8 cellular contexts compared by ENCODE assay signal in genomic region chr6:136792945-136793289, GRCh38. TPM values are rescaled to one million over a fixed set of nuclear protein-coding genes. Genes with fewer than 3 reads are reported as not detected.
DNase-seq lines count a peak whose midpoint lies in the region; ATAC-seq and TF ChIP-seq lines count a peak whose summit lies in the region.

No MANE protein-coding gene starts in this region.

- peak; percentile 89 to 97 (median 94) for DNase-seq in CD4-positive, alpha-beta T cell
- peak; percentile 33 for DNase-seq in NCI-H82 treated with DMSO at 0.1 percent for 48 hours (lab: John Stamatoyannopoulos, UW; ENCODE audit: unreplicated experiment)
- peak; percentile 95 for DNase-seq in activated CD8-positive, alpha-beta T cell treated with anti-CD3 and anti-CD28 coated beads, Interleukin-2, amount 10 ng/mL, durations not matched to agents 7 days and 5 days
- DNase-seq in memory B cell (ENCODE audit: low spot score in 2 of 2), result peak in 1 of 2 donors; percentile 97
- peak; percentile 89 for DNase-seq in stimulated activated CD8-positive, alpha-beta memory T cell treated with anti-CD3 and anti-CD28 coated beads, Interleukin-12 subunit alpha, Interleukin-12 subunit beta, amount 100 ng/mL, for 4 hours (ENCODE audit: low read depth)

- no peaks in the 10 kb centered on the region for H3K27me3 Mint-ChIP-seq in CD4-positive, alpha-beta T cell
- H3K27me3 Mint-ChIP-seq in activated CD8-positive, alpha-beta T cell treated with anti-CD3 and anti-CD28 coated beads, Interleukin-2, amount 10 ng/mL, durations not matched to agents 7 days and 5 days (ENCODE audit: low read depth), result no peaks in the 10 kb centered on the region
- no peaks in the 10 kb centered on the region for H3K27me3 Mint-ChIP-seq in memory B cell

- intact Hi-C loops in CD4-positive, alpha-beta T cell (cut with DNase I, micrococcal nuclease), result loop anchor here (1.0 to 10.0 kb wide), 8 partner anchors 29 to 508 kb away; partner anchors contain the start of genes BCLAF1 (in 2 of the 2) and PEX7 (in 1 of the 2)

- POLR2A ChIA-PET in CD4-positive, alpha-beta T cell (lab: Charles Lee), result interaction anchor here (0.7 to 8.6 kb wide), 33 partner anchors 9 to 504 kb away, joined by 3 to 151 read pairs (median 6); partner anchors contain the start of genes BCLAF1 and PEX7
- POLR2A ChIA-PET in activated CD8-positive, alpha-beta T cell treated with anti-CD3 and anti-CD28 coated beads, Interleukin-2, amount 10 ng/mL, durations not matched to agents 7 days and 5 days (lab: Charles Lee), result interaction anchor here (0.7 to 3.4 kb wide), 12 partner anchors 9 to 503 kb away, joined by 3 to 43 read pairs (median 7); partner anchors contain the start of gene BCLAF1

- peaks cover 37% of the 10 kb centered on the region for H3K4me1 Mint-ChIP-seq in CD4-positive, alpha-beta T cell (ENCODE audit: low read depth)
- peaks cover 32% of the 10 kb centered on the region for H3K4me1 Mint-ChIP-seq in activated CD8-positive, alpha-beta T cell treated with anti-CD3 and anti-CD28 coated beads, Interleukin-2, amount 10 ng/mL, durations not matched to agents 7 days and 5 days (ENCODE audit: low read depth)
- H3K4me1 Mint-ChIP-seq in memory B cell, result peaks cover 18% of the 10 kb centered on the region

- H3K27ac ChIP-seq in CD4-positive, alpha-beta T cell (ENCODE audit: low read depth, low read length), result peak overlapping the region; percentile 98
- no peak overlapping the region for H3K27ac ChIP-seq in ectodermal cell (ENCODE audit: insufficient read depth, low read depth, low read length, poor library complexity, severe bottlenecking)

- peak overlapping the region; percentile 97 for H3K4me3 Mint-ChIP-seq in CD4-positive, alpha-beta T cell
- H3K4me3 Mint-ChIP-seq in activated CD8-positive, alpha-beta T cell treated with anti-CD3 and anti-CD28 coated beads, Interleukin-2, amount 10 ng/mL, durations not matched to agents 7 days and 5 days, result peak overlapping the region; percentile 96
- H3K4me3 Mint-ChIP-seq in memory B cell, result peak overlapping the region; percentile 93

- TF ChIP-seq CTCF in CD4-positive, alpha-beta T cell (IDR thresholded peaks at IDR 0.05), result peak; percentile 93

- peaks cover 6% of the 10 kb centered on the region for H3K4me1 ChIP-seq in ectodermal cell (ENCODE audit: control insufficient read depth, insufficient read depth, low read length)

- peaks cover 16% of the 10 kb centered on the region for H3K36me3 Mint-ChIP-seq in CD4-positive, alpha-beta T cell (ENCODE audit: low read depth)
- H3K36me3 Mint-ChIP-seq in activated CD8-positive, alpha-beta T cell treated with anti-CD3 and anti-CD28 coated beads, Interleukin-2, amount 10 ng/mL, durations not matched to agents 7 days and 5 days (ENCODE audit: low read depth), result peaks cover 20% of the 10 kb centered on the region
- peaks cover 7% of the 10 kb centered on the region for H3K36me3 Mint-ChIP-seq in memory B cell

- H3K4me3 ChIP-seq in ectodermal cell (ENCODE audit: insufficient read depth, low read depth, low read length), result peak overlapping the region; percentile 60

- WGBS in ectodermal cell, 2 experiments, result 2 to 4% methylated on average over 29 of the region's 29 CpGs

- peak; percentile 73 for ATAC-seq in CD4-positive, alpha-beta T cell (ENCODE audit: poor library complexity)
- ATAC-seq in GM19397 (IDR thresholded peaks at IDR 0.05; ENCODE audit: unreplicated experiment) (peak; percentile 48), HG03558 (IDR thresholded peaks at IDR 0.05; ENCODE audit: extremely low read depth, unreplicated experiment) (peak; percentile 26), memory B cell (ENCODE audit: low read depth) (peak; percentile 66)
- peak; percentile 80 for ATAC-seq in activated CD8-positive, alpha-beta T cell treated with anti-CD3 and anti-CD28 coated beads, Interleukin-2, amount 10 ng/mL, durations not matched to agents 7 days and 5 days

- no peaks in the 10 kb centered on the region for H3K9me3 Mint-ChIP-seq in CD4-positive, alpha-beta T cell
- no peaks in the 10 kb centered on the region for H3K9me3 Mint-ChIP-seq in activated CD8-positive, alpha-beta T cell treated with anti-CD3 and anti-CD28 coated beads, Interleukin-2, amount 10 ng/mL, durations not matched to agents 7 days and 5 days (ENCODE audit: insufficient read depth)
- H3K9me3 Mint-ChIP-seq in memory B cell, result no peaks in the 10 kb centered on the region

- no peaks in the 10 kb centered on the region for H3K36me3 ChIP-seq in ectodermal cell (ENCODE audit: control insufficient read depth, insufficient read depth, low read length)

- H3K9me3 ChIP-seq in CD4-positive, alpha-beta T cell (ENCODE audit: control insufficient read depth, low read length), result no peaks in the 10 kb centered on the region
- H3K9me3 ChIP-seq in ectodermal cell (ENCODE audit: control insufficient read depth, low read length), result no peaks in the 10 kb centered on the region

- CTCF ChIA-PET in CD4-positive, alpha-beta T cell (lab: Charles Lee), result interaction anchor here (0.7 to 8.2 kb wide), 52 partner anchors 9 to 1610 kb away, joined by 3 to 224 read pairs (median 6); partner anchors contain the start of gene PEX7
- CTCF ChIA-PET in activated CD8-positive, alpha-beta T cell treated with anti-CD3 and anti-CD28 coated beads, Interleukin-2, amount 10 ng/mL, durations not matched to agents 7 days and 5 days (lab: Charles Lee), result interaction anchor here (0.8 to 9.6 kb wide), 67 partner anchors 9 to 505 kb away, joined by 3 to 496 read pairs (median 7); partner anchors contain the start of genes BCLAF1 and PEX7

- peak overlapping the region; percentile 99 for H3K27ac Mint-ChIP-seq in CD4-positive, alpha-beta T cell
- peak overlapping the region; percentile 97 for H3K27ac Mint-ChIP-seq in activated CD8-positive, alpha-beta T cell treated with anti-CD3 and anti-CD28 coated beads, Interleukin-2, amount 10 ng/mL, durations not matched to agents 7 days and 5 days
- peak overlapping the region; percentile 99 for H3K27ac Mint-ChIP-seq in memory B cell

- H3K27me3 ChIP-seq in CD4-positive, alpha-beta T cell (ENCODE audit: control insufficient read depth, insufficient read depth, low read length), result no peaks in the 10 kb centered on the region
- peaks cover 56% of the 10 kb centered on the region for H3K27me3 ChIP-seq in ectodermal cell (ENCODE audit: control insufficient read depth, insufficient read depth, low read length, poor library complexity, severe bottlenecking)

RNA-seq across cellular contexts. Expression of gene MAP3K5, which starts 0.6 kb away (rescaled TPM):
- 10 to 100 TPM; 12.9 to 14.1 TPM for total RNA-seq in CD4-positive, alpha-beta T cell
- total RNA-seq in activated CD8-positive, alpha-beta T cell treated with anti-CD3 and anti-CD28 coated beads, Interleukin-2, amount 10 ng/mL, durations not matched to agents 7 days and 5 days, result 10 to 100 TPM; 15.0 to 15.1 TPM
- polyA plus RNA-seq in ectodermal cell (2013, experiment 1 of 4), result 0.56 TPM
- polyA plus RNA-seq in ectodermal cell (2013, experiment 2 of 4), result 0.44 TPM
- 0.75 TPM for polyA plus RNA-seq in ectodermal cell (2013, experiment 3 of 4)
- 0.24 TPM for polyA plus RNA-seq in ectodermal cell (2013, experiment 4 of 4)

RNA-seq across cellular contexts. Expression of gene PEX7, which starts 29.5 kb away (rescaled TPM):
- total RNA-seq in CD4-positive, alpha-beta T cell, result 1 to 10 TPM; 2.0 to 3.4 TPM
- total RNA-seq in activated CD8-positive, alpha-beta T cell treated with anti-CD3 and anti-CD28 coated beads, Interleukin-2, amount 10 ng/mL, durations not matched to agents 7 days and 5 days, result 1 to 10 TPM; 2.5 to 3.3 TPM
- polyA plus RNA-seq in ectodermal cell (2013, experiment 1 of 4), result 6.6 TPM
- 6.9 TPM for polyA plus RNA-seq in ectodermal cell (2013, experiment 2 of 4)
- polyA plus RNA-seq in ectodermal cell (2013, experiment 3 of 4), result 8.2 TPM
- polyA plus RNA-seq in ectodermal cell (2013, experiment 4 of 4), result 6.6 TPM

Comparison
In these comparisons a context has a peak if more than half of its experiments do, and no peak if none do; other contexts are left out.
1. ATAC-seq: peak in every context shown above with its lines; median percentile 80 in activated CD8-positive, alpha-beta T cell treated with anti-CD3 and anti-CD28 coated beads, Interleukin-2, amount 10 ng/mL, durations not matched to agents 7 days and 5 days; 73 in CD4-positive, alpha-beta T cell; 66 in memory B cell; 48 in GM19397; 26 in HG03558.